In the genomic region with DNA sequence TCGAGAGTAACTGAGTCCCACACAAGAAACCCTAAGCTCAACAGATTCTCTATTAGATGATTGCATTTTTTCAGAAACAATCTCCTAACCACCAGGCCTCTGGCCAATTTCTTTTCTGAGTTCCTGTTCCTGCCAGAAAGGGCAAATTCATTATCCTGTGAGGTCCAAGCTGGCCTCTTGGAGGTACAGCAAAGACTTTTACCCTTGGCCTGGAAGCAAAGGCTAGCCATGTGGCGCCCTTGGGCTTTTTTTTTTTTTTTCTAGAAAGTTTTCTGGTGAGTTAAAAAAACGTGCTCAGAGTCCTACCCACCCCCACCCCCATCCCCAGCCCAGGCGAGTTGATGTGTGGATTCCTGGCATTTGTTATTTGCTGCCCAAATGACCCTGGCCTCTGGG, we compare ENCODE assay signal across 8 cellular contexts. TPM values are rescaled to one million over a fixed set of nuclear protein-coding genes. Genes with fewer than 3 reads are reported as not detected.
A peak's percentile ranks its signal among the peaks of the same experiment; 100 is the strongest.
DNase-seq lines count a peak whose midpoint lies in the region; ATAC-seq, FAIRE-seq and TF ChIP-seq lines count a peak whose summit lies in the region.

No MANE protein-coding gene starts in this region.

- H3K9ac ChIP-seq in mucosa of rectum (ENCODE audit: low read depth in 1 of 2, low read length in 2 of 2) = peak overlapping the region; percentile 38 to 66

- no peaks in the 10 kb centered on the region for H3K27me3 ChIP-seq in mucosa of rectum (ENCODE audit: control insufficient read depth in 2 of 2, insufficient read depth in 2 of 2, low read length in 2 of 2)

- ATAC-seq in HG02938 (IDR thresholded peaks at IDR 0.05; ENCODE audit: unreplicated experiment) (peak; percentile 17), GM21423 (IDR thresholded peaks at IDR 0.05; ENCODE audit: unreplicated experiment) (no peak)

- peaks cover 7 to 12% of the 10 kb centered on the region in 2 donors for H3K4me1 ChIP-seq in mucosa of rectum (ENCODE audit: control insufficient read depth in 2 of 2, insufficient read depth in 2 of 2, low read length in 2 of 2)

- no peak for FAIRE-seq in urothelium cell line (lab: Jason Lieb, UNC)

- no peak for DNase-seq in GM12864 (ENCODE audit: low read depth)
- peak; percentile 77 to 89 for DNase-seq in SW 1271 (lab: John Stamatoyannopoulos, UW)
- peak; percentile 12 for DNase-seq in epithelial cell of esophagus (ENCODE audit: low read depth)
- peak; percentile 67 for DNase-seq in urothelium cell line (ENCODE audit: low spot score)
- DNase-seq in occipital lobe (lab: John Stamatoyannopoulos, UW) = no peak

- H3K9me3 ChIP-seq in mucosa of rectum (ENCODE audit: control insufficient read depth in 2 of 2, low read length in 2 of 2) = no peaks in the 10 kb centered on the region

- no peaks in the 10 kb centered on the region for H3K36me3 ChIP-seq in mucosa of rectum (ENCODE audit: control insufficient read depth in 2 of 2, insufficient read depth in 2 of 2, low read length in 2 of 2)

- TF ChIP-seq CTCF in GM12864 (IDR thresholded peaks at IDR 0.05; ENCODE audit: low read depth, low read length, missing control alignments) (no peak), epithelial cell of esophagus (IDR thresholded peaks at IDR 0.05; ENCODE audit: insufficient read depth, low read depth, low read length, missing control alignments) (no peak)

- H3K4me3 ChIP-seq in GM12864 (ENCODE audit: low read depth, low read length) (peak overlapping the region; percentile 4; the same call in 1 of the 2 replicates), epithelial cell of esophagus (ENCODE audit: low read length) (no peak overlapping the region), mucosa of rectum (ENCODE audit: low read length in 2 of 2) (no peak overlapping the region)

- peak overlapping the region; percentile 79 to 86 for H3K27ac ChIP-seq in mucosa of rectum (ENCODE audit: low read depth in 2 of 2, low read length in 2 of 2)

RNA-seq across cellular contexts. Expression of a gene that starts 59.0 kb away (rescaled TPM):
- 15,287 TPM for total RNA-seq in occipital lobe

Comparison
In these comparisons a context has a peak if more than half of its experiments do, and no peak if none do; other contexts are left out.
1. DNase-seq: peak in SW 1271 (2 of 2), epithelial cell of esophagus (single experiment) and urothelium cell line (single experiment); none in GM12864 (single experiment) and occipital lobe (single experiment).